Comparison of ENCODE assay signal across 11 cellular contexts in the genomic region with DNA sequence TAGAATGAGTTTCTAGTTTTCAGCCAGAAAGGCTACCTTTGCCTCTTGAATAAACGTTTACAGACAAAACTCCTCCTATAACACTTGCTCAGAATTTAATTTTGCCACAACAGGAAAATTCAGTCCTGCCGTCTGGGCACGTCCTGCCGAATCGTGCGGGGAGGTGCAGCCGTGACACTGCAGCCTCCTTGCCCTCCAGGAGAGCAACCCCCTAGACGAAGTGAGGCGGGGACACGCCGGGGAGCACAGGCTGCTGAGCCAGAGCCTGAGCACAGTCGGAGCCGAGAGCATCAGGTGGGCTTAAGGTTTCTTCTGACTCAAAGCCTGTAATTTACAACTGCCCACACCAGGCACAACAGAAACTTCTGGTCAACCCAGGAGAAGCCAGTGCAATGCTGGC.
DNase-seq lines count a peak whose midpoint lies in the region; ATAC-seq and TF ChIP-seq lines count a peak whose summit lies in the region.
"Had no signal": no experiment of that assay in that cellular context is flagged by ENCODE, and none has a peak within 500 bp of the region (broad histone marks: within the 10 kb centered on the region; RNA-seq: fewer than 3 reads in every experiment).

No MANE protein-coding gene starts in this region.

- H3K27ac Mint-ChIP-seq in activated CD8-positive, alpha-beta memory T cell treated with anti-CD3 and anti-CD28 coated beads, Interleukin-2, amount 10 ng/mL, durations not matched to agents 7 days and 5 days = no peak overlapping the region
- peak overlapping the region; percentile 67 for H3K27ac Mint-ChIP-seq in T-helper 17 cell

- 25 to 57% (median 41%) methylated on average over 8 to 13 of the region's 13 CpGs for WGBS in stomach, 5 donors

- peak overlapping the region; percentile 67 for H3K4me3 Mint-ChIP-seq in activated CD8-positive, alpha-beta memory T cell treated with anti-CD3 and anti-CD28 coated beads, Interleukin-2, amount 10 ng/mL, durations not matched to agents 7 days and 5 days
- peak overlapping the region; percentile 92 for H3K4me3 Mint-ChIP-seq in T-helper 17 cell

- peak overlapping the region; percentile 10 for H3K9ac ChIP-seq in endocrine pancreas (ENCODE audit: control insufficient read depth, insufficient read depth, low read length)

- no peak overlapping the region for H3K27ac ChIP-seq in stomach
- H3K27ac ChIP-seq: heart right ventricle had no signal

- no peak for DNase-seq in activated CD8-positive, alpha-beta memory T cell treated with anti-CD3 and anti-CD28 coated beads, Interleukin-2, amount 10 ng/mL, durations not matched to agents 7 days and 5 days
- no peak for DNase-seq in activated CD8-positive, alpha-beta memory T cell treated with anti-CD3 and anti-CD28 coated beads, Interleukin-2, amount 50 U/mL, for 4 hours
- DNase-seq in T-helper 17 cell = no peak
- no peak for DNase-seq in stomach
- no peak for DNase-seq in stimulated activated CD4-positive, alpha-beta T cell treated with anti-CD3 and anti-CD28 coated beads, Interleukin-1b, Interleukin-23, amount 100 ng/mL, for 48 hours
- no peak for DNase-seq in COR-L47 (lab: John Stamatoyannopoulos, UW)
- DNase-seq: GF-D8, heart right ventricle, trophoblast cell had no signal

- H3K27me3 ChIP-seq in endocrine pancreas (ENCODE audit: control insufficient read depth, insufficient read depth, low read length) = no peaks in the 10 kb centered on the region
- H3K27me3 ChIP-seq in stomach = peaks cover 0 to 24% (median 10%) of the 10 kb centered on the region in 3 donors

- intact Hi-C loops in stomach (cut with DNase I; ENCODE audit: low total_unique reads) = no loop called here

- H3K4me3 ChIP-seq in endocrine pancreas (ENCODE audit: control insufficient read depth, insufficient read depth, low read length) (peak overlapping the region; percentile 56), stomach (peak overlapping the region in 3 of 4 donors; percentile 25 to 42 (median 32))

- peaks cover 12% of the 10 kb centered on the region for H3K4me1 Mint-ChIP-seq in activated CD8-positive, alpha-beta memory T cell treated with anti-CD3 and anti-CD28 coated beads, Interleukin-2, amount 10 ng/mL, durations not matched to agents 7 days and 5 days
- peaks cover 9% of the 10 kb centered on the region for H3K4me1 Mint-ChIP-seq in T-helper 17 cell

- H3K9me3 ChIP-seq in T-helper 17 cell (ENCODE audit: control insufficient read depth, low read length, poor library complexity, severe bottlenecking) (no peaks in the 10 kb centered on the region), endocrine pancreas (ENCODE audit: control insufficient read depth, low read length) (no peaks in the 10 kb centered on the region), stomach (no peaks in the 10 kb centered on the region)
- H3K9me3 ChIP-seq: heart right ventricle had no signal

- no peaks in the 10 kb centered on the region for H3K36me3 ChIP-seq in endocrine pancreas (ENCODE audit: control insufficient read depth, insufficient read depth, low read length)
- no peaks in the 10 kb centered on the region for H3K36me3 ChIP-seq in stomach
- H3K36me3 ChIP-seq: heart right ventricle had no signal

- no peaks in the 10 kb centered on the region for H3K9me3 Mint-ChIP-seq in activated CD8-positive, alpha-beta memory T cell treated with anti-CD3 and anti-CD28 coated beads, Interleukin-2, amount 10 ng/mL, durations not matched to agents 7 days and 5 days (ENCODE audit: low read depth)

- H3K4me1 ChIP-seq in endocrine pancreas (ENCODE audit: control insufficient read depth, insufficient read depth, low read length) = peaks cover 5% of the 10 kb centered on the region
- peaks cover 8 to 21% (median 17%) of the 10 kb centered on the region in 4 donors for H3K4me1 ChIP-seq in stomach

- no peak for TF ChIP-seq POLR2A in stomach (IDR thresholded peaks at IDR 0.05)

- CTCF ChIA-PET in activated CD8-positive, alpha-beta memory T cell treated with anti-CD3 and anti-CD28 coated beads, Interleukin-2, amount 10 ng/mL, durations not matched to agents 7 days and 5 days (lab: Charles Lee) = interaction anchor here (2.1 kb wide), 1 partner anchor 18 kb away, joined by 8 read pairs; no protein-coding TSS in a partner anchor

- no peak for ATAC-seq in activated CD8-positive, alpha-beta memory T cell treated with anti-CD3 and anti-CD28 coated beads, Interleukin-2, amount 10 ng/mL, durations not matched to agents 7 days and 5 days
- ATAC-seq in T-helper 17 cell = no peak
- no peak for ATAC-seq in GM21526 (IDR thresholded peaks at IDR 0.05; ENCODE audit: low FRiP score, unreplicated experiment)

- no peaks in the 10 kb centered on the region for H3K36me3 Mint-ChIP-seq in activated CD8-positive, alpha-beta memory T cell treated with anti-CD3 and anti-CD28 coated beads, Interleukin-2, amount 10 ng/mL, durations not matched to agents 7 days and 5 days
- H3K36me3 Mint-ChIP-seq in T-helper 17 cell (ENCODE audit: low read depth) = no peaks in the 10 kb centered on the region

- no peak for TF ChIP-seq CTCF in stomach (IDR thresholded peaks at IDR 0.05)

- no peak for TF ChIP-seq EP300 in stomach (IDR thresholded peaks at IDR 0.05)

- peaks cover 24% of the 10 kb centered on the region for H3K27me3 Mint-ChIP-seq in activated CD8-positive, alpha-beta memory T cell treated with anti-CD3 and anti-CD28 coated beads, Interleukin-2, amount 10 ng/mL, durations not matched to agents 7 days and 5 days
- H3K27me3 Mint-ChIP-seq in T-helper 17 cell = peaks cover 20% of the 10 kb centered on the region
